Comparison of ENCODE assay signal across 2 cellular contexts in the genomic region with DNA sequence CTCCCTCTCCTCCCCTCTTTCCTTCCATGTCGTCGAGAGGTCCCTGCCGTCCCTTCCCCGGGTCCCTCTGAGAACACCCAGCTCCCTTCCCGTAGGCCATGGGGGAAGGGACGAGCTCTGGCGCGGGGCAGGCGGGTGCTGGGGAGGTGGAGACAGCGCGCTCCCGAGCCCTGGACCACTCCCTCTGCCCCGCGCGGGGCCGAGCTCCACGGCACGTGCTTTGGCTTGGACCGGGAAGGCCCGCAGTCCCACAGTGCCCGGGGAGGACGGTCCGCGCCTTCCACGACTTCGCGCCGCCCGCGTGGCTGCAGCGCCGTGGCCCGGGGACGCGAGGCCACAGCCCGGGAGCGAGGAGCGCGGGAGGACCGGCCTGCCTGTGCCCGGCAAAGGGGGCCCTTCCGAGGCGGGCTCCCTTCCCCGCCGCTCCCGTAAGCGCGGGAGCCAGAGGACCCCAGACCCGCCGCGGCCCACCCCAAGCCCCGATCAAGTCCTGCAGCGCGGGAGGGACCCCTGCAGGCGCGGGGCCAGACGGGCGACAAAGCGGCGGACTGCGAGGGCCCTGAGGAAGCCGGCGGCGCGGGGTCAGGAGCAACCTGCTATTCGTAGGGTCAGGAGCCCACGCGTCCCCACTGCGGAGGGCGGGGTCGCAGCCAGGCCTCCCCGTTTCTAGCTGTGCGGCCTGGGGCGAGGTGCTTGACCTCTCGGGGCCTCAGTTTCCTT.
TF ChIP-seq lines count a peak whose summit lies in the region.

No MANE protein-coding gene starts in this region.

TF ChIP-seq in WTC11, 78 proteins besides CTCF, POLR2A, EP300 and RAD21 (continues in another document):
- TF ChIP-seq, protein P1, sequence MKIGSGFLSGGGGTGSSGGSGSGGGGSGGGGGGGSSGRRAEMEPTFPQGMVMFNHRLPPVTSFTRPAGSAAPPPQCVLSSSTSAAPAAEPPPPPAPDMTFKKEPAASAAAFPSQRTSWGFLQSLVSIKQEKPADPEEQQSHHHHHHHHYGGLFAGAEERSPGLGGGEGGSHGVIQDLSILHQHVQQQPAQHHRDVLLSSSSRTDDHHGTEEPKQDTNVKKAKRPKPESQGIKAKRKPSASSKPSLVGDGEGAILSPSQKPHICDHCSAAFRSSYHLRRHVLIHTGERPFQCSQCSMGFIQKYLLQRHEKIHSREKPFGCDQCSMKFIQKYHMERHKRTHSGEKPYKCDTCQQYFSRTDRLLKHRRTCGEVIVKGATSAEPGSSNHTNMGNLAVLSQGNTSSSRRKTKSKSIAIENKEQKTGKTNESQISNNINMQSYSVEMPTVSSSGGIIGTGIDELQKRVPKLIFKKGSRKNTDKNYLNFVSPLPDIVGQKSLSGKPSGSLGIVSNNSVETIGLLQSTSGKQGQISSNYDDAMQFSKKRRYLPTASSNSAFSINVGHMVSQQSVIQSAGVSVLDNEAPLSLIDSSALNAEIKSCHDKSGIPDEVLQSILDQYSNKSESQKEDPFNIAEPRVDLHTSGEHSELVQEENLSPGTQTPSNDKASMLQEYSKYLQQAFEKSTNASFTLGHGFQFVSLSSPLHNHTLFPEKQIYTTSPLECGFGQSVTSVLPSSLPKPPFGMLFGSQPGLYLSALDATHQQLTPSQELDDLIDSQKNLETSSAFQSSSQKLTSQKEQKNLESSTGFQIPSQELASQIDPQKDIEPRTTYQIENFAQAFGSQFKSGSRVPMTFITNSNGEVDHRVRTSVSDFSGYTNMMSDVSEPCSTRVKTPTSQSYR (CRISPR knock-in tag; IDR thresholded peaks at IDR 0.05) = no peak
- TF ChIP-seq TCF7 (CRISPR knock-in tag; IDR thresholded peaks at IDR 0.05; ENCODE audit: low read depth) (no peak), GRHL2 (CRISPR knock-in tag; IDR thresholded peaks at IDR 0.05; ENCODE audit: insufficient replicate concordance, severe bottlenecking) (no peak), PRRX2 (CRISPR knock-in tag; IDR thresholded peaks at IDR 0.05) (no peak), JUN (CRISPR knock-in tag; IDR thresholded peaks at IDR 0.05) (0 out of 2 replicates have a peak, but pooled peaks have one; percentile 46), ZNF317 (CRISPR knock-in tag; IDR thresholded peaks at IDR 0.05; ENCODE audit: borderline replicate concordance, low read depth) (0 out of 2 replicates have a peak, but pooled peaks have one; percentile 22), SMAD3 (CRISPR knock-in tag; IDR thresholded peaks at IDR 0.05; ENCODE audit: borderline replicate concordance) (no peak)
- TF ChIP-seq, protein P2, sequence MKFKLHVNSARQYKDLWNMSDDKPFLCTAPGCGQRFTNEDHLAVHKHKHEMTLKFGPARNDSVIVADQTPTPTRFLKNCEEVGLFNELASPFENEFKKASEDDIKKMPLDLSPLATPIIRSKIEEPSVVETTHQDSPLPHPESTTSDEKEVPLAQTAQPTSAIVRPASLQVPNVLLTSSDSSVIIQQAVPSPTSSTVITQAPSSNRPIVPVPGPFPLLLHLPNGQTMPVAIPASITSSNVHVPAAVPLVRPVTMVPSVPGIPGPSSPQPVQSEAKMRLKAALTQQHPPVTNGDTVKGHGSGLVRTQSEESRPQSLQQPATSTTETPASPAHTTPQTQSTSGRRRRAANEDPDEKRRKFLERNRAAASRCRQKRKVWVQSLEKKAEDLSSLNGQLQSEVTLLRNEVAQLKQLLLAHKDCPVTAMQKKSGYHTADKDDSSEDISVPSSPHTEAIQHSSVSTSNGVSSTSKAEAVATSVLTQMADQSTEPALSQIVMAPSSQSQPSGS (CRISPR knock-in tag; IDR thresholded peaks at IDR 0.05; ENCODE audit: borderline replicate concordance, low read depth) = no peak
- TF ChIP-seq, protein P3, sequence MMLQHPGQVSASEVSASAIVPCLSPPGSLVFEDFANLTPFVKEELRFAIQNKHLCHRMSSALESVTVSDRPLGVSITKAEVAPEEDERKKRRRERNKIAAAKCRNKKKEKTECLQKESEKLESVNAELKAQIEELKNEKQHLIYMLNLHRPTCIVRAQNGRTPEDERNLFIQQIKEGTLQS (CRISPR knock-in tag; conservative IDR thresholded peaks at IDR 0.05) = no peak
- TF ChIP-seq, protein P4, sequence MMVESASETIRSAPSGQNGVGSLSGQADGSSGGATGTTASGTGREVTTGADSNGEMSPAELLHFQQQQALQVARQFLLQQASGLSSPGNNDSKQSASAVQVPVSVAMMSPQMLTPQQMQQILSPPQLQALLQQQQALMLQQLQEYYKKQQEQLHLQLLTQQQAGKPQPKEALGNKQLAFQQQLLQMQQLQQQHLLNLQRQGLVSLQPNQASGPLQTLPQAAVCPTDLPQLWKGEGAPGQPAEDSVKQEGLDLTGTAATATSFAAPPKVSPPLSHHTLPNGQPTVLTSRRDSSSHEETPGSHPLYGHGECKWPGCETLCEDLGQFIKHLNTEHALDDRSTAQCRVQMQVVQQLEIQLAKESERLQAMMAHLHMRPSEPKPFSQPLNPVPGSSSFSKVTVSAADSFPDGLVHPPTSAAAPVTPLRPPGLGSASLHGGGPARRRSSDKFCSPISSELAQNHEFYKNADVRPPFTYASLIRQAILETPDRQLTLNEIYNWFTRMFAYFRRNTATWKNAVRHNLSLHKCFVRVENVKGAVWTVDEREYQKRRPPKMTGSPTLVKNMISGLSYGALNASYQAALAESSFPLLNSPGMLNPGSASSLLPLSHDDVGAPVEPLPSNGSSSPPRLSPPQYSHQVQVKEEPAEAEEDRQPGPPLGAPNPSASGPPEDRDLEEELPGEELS (CRISPR knock-in tag; IDR thresholded peaks at IDR 0.05) = 0 out of 2 replicates have a peak, but pooled peaks have one; percentile 52
- TF ChIP-seq, protein P5, sequence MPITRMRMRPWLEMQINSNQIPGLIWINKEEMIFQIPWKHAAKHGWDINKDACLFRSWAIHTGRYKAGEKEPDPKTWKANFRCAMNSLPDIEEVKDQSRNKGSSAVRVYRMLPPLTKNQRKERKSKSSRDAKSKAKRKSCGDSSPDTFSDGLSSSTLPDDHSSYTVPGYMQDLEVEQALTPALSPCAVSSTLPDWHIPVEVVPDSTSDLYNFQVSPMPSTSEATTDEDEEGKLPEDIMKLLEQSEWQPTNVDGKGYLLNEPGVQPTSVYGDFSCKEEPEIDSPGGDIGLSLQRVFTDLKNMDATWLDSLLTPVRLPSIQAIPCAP (CRISPR knock-in tag; IDR thresholded peaks at IDR 0.05) = no peak
- TF ChIP-seq, protein P6, sequence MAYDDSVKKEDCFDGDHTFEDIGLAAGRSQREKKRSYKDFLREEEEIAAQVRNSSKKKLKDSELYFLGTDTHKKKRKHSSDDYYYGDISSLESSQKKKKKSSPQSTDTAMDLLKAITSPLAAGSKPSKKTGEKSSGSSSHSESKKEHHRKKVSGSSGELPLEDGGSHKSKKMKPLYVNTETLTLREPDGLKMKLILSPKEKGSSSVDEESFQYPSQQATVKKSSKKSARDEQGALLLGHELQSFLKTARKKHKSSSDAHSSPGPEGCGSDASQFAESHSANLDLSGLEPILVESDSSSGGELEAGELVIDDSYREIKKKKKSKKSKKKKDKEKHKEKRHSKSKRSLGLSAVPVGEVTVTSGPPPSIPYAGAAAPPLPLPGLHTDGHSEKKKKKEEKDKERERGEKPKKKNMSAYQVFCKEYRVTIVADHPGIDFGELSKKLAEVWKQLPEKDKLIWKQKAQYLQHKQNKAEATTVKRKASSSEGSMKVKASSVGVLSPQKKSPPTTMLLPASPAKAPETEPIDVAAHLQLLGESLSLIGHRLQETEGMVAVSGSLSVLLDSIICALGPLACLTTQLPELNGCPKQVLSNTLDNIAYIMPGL (CRISPR knock-in tag; IDR thresholded peaks at IDR 0.05) = no peak
- TF ChIP-seq, protein P7, sequence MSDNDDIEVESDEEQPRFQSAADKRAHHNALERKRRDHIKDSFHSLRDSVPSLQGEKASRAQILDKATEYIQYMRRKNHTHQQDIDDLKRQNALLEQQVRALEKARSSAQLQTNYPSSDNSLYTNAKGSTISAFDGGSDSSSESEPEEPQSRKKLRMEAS (CRISPR knock-in tag; IDR thresholded peaks at IDR 0.05) = peak; percentile 37; the same call in 1 of the 2 replicates

TF ChIP-seq in HepG2, 621 proteins besides CTCF, POLR2A, EP300 and RAD21 (continued from another document):
- TF ChIP-seq, protein P8, sequence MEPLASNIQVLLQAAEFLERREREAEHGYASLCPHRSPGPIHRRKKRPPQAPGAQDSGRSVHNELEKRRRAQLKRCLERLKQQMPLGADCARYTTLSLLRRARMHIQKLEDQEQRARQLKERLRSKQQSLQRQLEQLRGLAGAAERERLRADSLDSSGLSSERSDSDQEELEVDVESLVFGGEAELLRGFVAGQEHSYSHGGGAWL (CRISPR knock-in tag; IDR thresholded peaks at IDR 0.05) = no peak
- TF ChIP-seq ZNF383 (CRISPR knock-in tag; IDR thresholded peaks at IDR 0.05; ENCODE audit: borderline replicate concordance) (no peak), ZNF253 (CRISPR knock-in tag; IDR thresholded peaks at IDR 0.05; ENCODE audit: borderline replicate concordance) (no peak)
- TF ChIP-seq, protein P9, sequence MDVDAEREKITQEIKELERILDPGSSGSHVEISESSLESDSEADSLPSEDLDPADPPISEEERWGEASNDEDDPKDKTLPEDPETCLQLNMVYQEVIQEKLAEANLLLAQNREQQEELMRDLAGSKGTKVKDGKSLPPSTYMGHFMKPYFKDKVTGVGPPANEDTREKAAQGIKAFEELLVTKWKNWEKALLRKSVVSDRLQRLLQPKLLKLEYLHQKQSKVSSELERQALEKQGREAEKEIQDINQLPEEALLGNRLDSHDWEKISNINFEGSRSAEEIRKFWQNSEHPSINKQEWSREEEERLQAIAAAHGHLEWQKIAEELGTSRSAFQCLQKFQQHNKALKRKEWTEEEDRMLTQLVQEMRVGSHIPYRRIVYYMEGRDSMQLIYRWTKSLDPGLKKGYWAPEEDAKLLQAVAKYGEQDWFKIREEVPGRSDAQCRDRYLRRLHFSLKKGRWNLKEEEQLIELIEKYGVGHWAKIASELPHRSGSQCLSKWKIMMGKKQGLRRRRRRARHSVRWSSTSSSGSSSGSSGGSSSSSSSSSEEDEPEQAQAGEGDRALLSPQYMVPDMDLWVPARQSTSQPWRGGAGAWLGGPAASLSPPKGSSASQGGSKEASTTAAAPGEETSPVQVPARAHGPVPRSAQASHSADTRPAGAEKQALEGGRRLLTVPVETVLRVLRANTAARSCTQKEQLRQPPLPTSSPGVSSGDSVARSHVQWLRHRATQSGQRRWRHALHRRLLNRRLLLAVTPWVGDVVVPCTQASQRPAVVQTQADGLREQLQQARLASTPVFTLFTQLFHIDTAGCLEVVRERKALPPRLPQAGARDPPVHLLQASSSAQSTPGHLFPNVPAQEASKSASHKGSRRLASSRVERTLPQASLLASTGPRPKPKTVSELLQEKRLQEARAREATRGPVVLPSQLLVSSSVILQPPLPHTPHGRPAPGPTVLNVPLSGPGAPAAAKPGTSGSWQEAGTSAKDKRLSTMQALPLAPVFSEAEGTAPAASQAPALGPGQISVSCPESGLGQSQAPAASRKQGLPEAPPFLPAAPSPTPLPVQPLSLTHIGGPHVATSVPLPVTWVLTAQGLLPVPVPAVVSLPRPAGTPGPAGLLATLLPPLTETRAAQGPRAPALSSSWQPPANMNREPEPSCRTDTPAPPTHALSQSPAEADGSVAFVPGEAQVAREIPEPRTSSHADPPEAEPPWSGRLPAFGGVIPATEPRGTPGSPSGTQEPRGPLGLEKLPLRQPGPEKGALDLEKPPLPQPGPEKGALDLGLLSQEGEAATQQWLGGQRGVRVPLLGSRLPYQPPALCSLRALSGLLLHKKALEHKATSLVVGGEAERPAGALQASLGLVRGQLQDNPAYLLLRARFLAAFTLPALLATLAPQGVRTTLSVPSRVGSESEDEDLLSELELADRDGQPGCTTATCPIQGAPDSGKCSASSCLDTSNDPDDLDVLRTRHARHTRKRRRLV (CRISPR knock-in tag; IDR thresholded peaks at IDR 0.05) = no peak
- TF ChIP-seq, protein P10, sequence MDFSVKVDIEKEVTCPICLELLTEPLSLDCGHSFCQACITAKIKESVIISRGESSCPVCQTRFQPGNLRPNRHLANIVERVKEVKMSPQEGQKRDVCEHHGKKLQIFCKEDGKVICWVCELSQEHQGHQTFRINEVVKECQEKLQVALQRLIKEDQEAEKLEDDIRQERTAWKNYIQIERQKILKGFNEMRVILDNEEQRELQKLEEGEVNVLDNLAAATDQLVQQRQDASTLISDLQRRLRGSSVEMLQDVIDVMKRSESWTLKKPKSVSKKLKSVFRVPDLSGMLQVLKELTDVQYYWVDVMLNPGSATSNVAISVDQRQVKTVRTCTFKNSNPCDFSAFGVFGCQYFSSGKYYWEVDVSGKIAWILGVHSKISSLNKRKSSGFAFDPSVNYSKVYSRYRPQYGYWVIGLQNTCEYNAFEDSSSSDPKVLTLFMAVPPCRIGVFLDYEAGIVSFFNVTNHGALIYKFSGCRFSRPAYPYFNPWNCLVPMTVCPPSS (IDR thresholded peaks at IDR 0.05) = no peak
